In genomic region chr11:61718613-61719302, GRCh38 we compare ENCODE assay signal across 10 cellular contexts. TPM values are rescaled to one million over a fixed set of nuclear protein-coding genes. Genes with fewer than 3 reads are reported as not detected.
DNase-seq lines count a peak whose midpoint lies in the region; ATAC-seq and TF ChIP-seq lines count a peak whose summit lies in the region.
"Had no signal": no experiment of that assay in that cellular context is flagged by ENCODE, and none has a peak within 500 bp of the region (broad histone marks: within the 10 kb centered on the region; RNA-seq: fewer than 3 reads in every experiment).

No MANE protein-coding gene starts in this region.

- no peak overlapping the region for H2BK12ac ChIP-seq in H9 (ENCODE audit: insufficient read length, low read depth, low read length)

- H3K27ac Mint-ChIP-seq in H9 = peak overlapping the region in 1 of 3 experiments; percentile 79; a peak in 2 of 7 replicates
- H3K27ac Mint-ChIP-seq: stimulated activated naive B cell treated with anti-CD40 and anti-IgM and Interleukin-4, amounts not matched to agents 10 μg/mL and 1 μg/mL and 100 μg/mL, for 72 hours had no signal

- WGBS in H9 (ENCODE audit: extremely low coverage, insufficient read length, low lambda C conversion rate) = no CpG with 5 or more reads among the region's 21 CpGs

- no peak overlapping the region for H2BK20ac ChIP-seq in H9 (ENCODE audit: low read depth, low read length, poor library complexity, severe bottlenecking)

- H2AK5ac ChIP-seq in H9 (ENCODE audit: insufficient read length, low read length) = no peak overlapping the region

- H3K27me3 ChIP-seq in H9 (ENCODE audit: insufficient read depth, low read length) (no peaks in the 10 kb centered on the region), skeletal muscle satellite cell (ENCODE audit: control insufficient read depth, insufficient read depth, low read length) (no peaks in the 10 kb centered on the region)

- H3K36me3 Mint-ChIP-seq in H9 (ENCODE audit: insufficient read depth in 1 of 3, low read depth in 3 of 3) = peaks cover 0 to 7% (median 4%) of the 10 kb centered on the region in 3 experiments; a peak in 2 of 7 replicates
- H3K36me3 Mint-ChIP-seq: stimulated activated naive B cell treated with anti-CD40 and anti-IgM and Interleukin-4, amounts not matched to agents 10 μg/mL and 1 μg/mL and 100 μg/mL, for 72 hours had no signal

- peaks cover 4% of the 10 kb centered on the region for H3K23me2 ChIP-seq in H9 (ENCODE audit: insufficient read length, low read depth, low read length, poor library complexity, severe bottlenecking)

- H3K4ac ChIP-seq in H9 (ENCODE audit: low read depth, low read length) = no peak overlapping the region

- H3K4me1 ChIP-seq in H9 (ENCODE audit: insufficient read depth, low read length) (peaks cover 5% of the 10 kb centered on the region; the same call in 1 of the 2 replicates), skeletal muscle satellite cell (ENCODE audit: control insufficient read depth, insufficient read depth, low read length) (peaks cover 21% of the 10 kb centered on the region)

- H4K5ac ChIP-seq in H9 (ENCODE audit: insufficient read length, low read depth, low read length) = no peak overlapping the region

- H2AFZ ChIP-seq in H9 (ENCODE audit: low read length) = no peak overlapping the region

- in situ Hi-C loops in astrocyte of the spinal cord (cut with HindIII; ENCODE audit: low sequenced_read_pairs) = no loop called here

- H2BK5ac ChIP-seq in H9 (ENCODE audit: insufficient read length, low read length) = no peak overlapping the region

- no peak overlapping the region for H2BK120ac ChIP-seq in H9 (ENCODE audit: low read depth, low read length, poor library complexity, severe bottlenecking)

- H3K4me3 Mint-ChIP-seq in H9 = peak overlapping the region; percentile 59 to 80
- H3K4me3 Mint-ChIP-seq: stimulated activated naive B cell treated with anti-CD40 and anti-IgM and Interleukin-4, amounts not matched to agents 10 μg/mL and 1 μg/mL and 100 μg/mL, for 72 hours had no signal

- no peak overlapping the region for H3K56ac ChIP-seq in H9 (ENCODE audit: insufficient read length, low read depth, low read length)

- no peak overlapping the region for H3T11ph ChIP-seq in H9 (ENCODE audit: low read length)

- H3K4me3 ChIP-seq in astrocyte of the spinal cord (ENCODE audit: low read depth, low read length) = peak overlapping the region; percentile 42
- H3K4me3 ChIP-seq in iPS-18c (ENCODE audit: insufficient read depth, low read depth, low read length) = peak overlapping the region; percentile 47
- peak overlapping the region; percentile 68 for H3K4me3 ChIP-seq in skeletal muscle satellite cell (ENCODE audit: low read length)

- no peak overlapping the region for H3K14ac ChIP-seq in H9 (ENCODE audit: insufficient read depth, low read length)

- H3K9me3 ChIP-seq in H9 (ENCODE audit: control insufficient read depth, low read depth, low read length) = no peaks in the 10 kb centered on the region
- H3K9me3 ChIP-seq in iPS-18c (ENCODE audit: control insufficient read depth, insufficient read depth, low read length) = no peaks in the 10 kb centered on the region
- H3K9me3 ChIP-seq in skeletal muscle satellite cell (replicated peaks; ENCODE audit: low read length) = no peaks in the 10 kb centered on the region

- H3K18ac ChIP-seq in H9 (ENCODE audit: insufficient read length, low read depth, low read length) = peak overlapping the region; percentile 16

- H4K91ac ChIP-seq in H9 (ENCODE audit: insufficient read length, low read depth, low read length) = no peak overlapping the region

- H3K23ac ChIP-seq in H9 (ENCODE audit: insufficient read length, low read depth, low read length) = no peak overlapping the region

- no peaks in the 10 kb centered on the region for H4K20me1 ChIP-seq in H9 (ENCODE audit: control insufficient read depth, insufficient read depth, insufficient read length)

- DNase-seq in H9 (peak; percentile 86), astrocyte of the spinal cord (ENCODE audit: low read depth, low spot score) (peak; percentile 64), T-helper 2 cell (no peak), OCI-M2 (lab: John Stamatoyannopoulos, UW; ENCODE audit: unreplicated experiment) (no peak)
- no peak for DNase-seq in activated CD4-positive, alpha-beta T cell treated with anti-CD3 and anti-CD28 coated beads, Interleukin-2, amount 50 U/mL, for 4 hours
- DNase-seq: activated CD4-positive, alpha-beta T cell treated with anti-CD3 and anti-CD28 coated beads for 48 hours; stimulated activated naive B cell treated with anti-CD40 and anti-IgM and Interleukin-4, amounts not matched to agents 10 μg/mL and 1 μg/mL and 100 μg/mL, for 72 hours had no signal

- H3K9ac ChIP-seq in H9 (ENCODE audit: extremely low read depth, insufficient read length, low read length) (no peak overlapping the region), skeletal muscle satellite cell (ENCODE audit: low read depth, low read length) (peak overlapping the region; percentile 67)

- no peak overlapping the region for H4K8ac ChIP-seq in H9 (replicated peaks; ENCODE audit: insufficient read length, low read depth, low read length)

- no peak overlapping the region for H2BK15ac ChIP-seq in H9 (ENCODE audit: low read depth, low read length)

- TF ChIP-seq CTCF in H9 (conservative IDR thresholded peaks at IDR 0.05) (0 out of 3 replicates have a peak, but pooled peaks have one; percentile 16), astrocyte of the spinal cord (IDR thresholded peaks at IDR 0.05; ENCODE audit: low read depth, low read length) (no peak)

- no peaks in the 10 kb centered on the region for H3K36me3 ChIP-seq in skeletal muscle satellite cell (ENCODE audit: insufficient read depth, low read length)

- H3K79me1 ChIP-seq in H9 (ENCODE audit: insufficient read depth, low read depth, low read length, poor library complexity, severe bottlenecking) = no peaks in the 10 kb centered on the region

- H3K79me2 ChIP-seq in H9 (ENCODE audit: insufficient read depth, low read length) = no peaks in the 10 kb centered on the region; the same call in 1 of the 2 replicates

- H3K27me3 Mint-ChIP-seq in H9 (ENCODE audit: low read depth) = no peaks in the 10 kb centered on the region

- peaks cover 44 to 50% of the 10 kb centered on the region in 2 experiments for H3K4me1 Mint-ChIP-seq in H9

- no peaks in the 10 kb centered on the region for H3K9me3 Mint-ChIP-seq in H9
- H3K9me3 Mint-ChIP-seq: stimulated activated naive B cell treated with anti-CD40 and anti-IgM and Interleukin-4, amounts not matched to agents 10 μg/mL and 1 μg/mL and 100 μg/mL, for 72 hours had no signal

- peak overlapping the region; percentile 37 for H3K4me2 ChIP-seq in H9 (ENCODE audit: insufficient read depth, insufficient read length, low read length)
- H3K4me2 ChIP-seq in skeletal muscle satellite cell (ENCODE audit: low read length) = peak overlapping the region; percentile 91

- no peak overlapping the region for H3K27ac ChIP-seq in H9 (ENCODE audit: insufficient read length, low read depth, low read length)

- ATAC-seq in HG02973 (IDR thresholded peaks at IDR 0.05; ENCODE audit: unreplicated experiment) = no peak
- ATAC-seq: stimulated activated naive B cell treated with anti-CD40 and anti-IgM and Interleukin-4, amounts not matched to agents 10 μg/mL and 1 μg/mL and 100 μg/mL, for 72 hours had no signal

RNA-seq across cellular contexts. Expression of gene MYRF, which starts 33.7 kb away (rescaled TPM):
- 12.9 and 13.9 TPM in 2 replicates for total RNA-seq in H9 (2021)
- under 0.01 and 0.66 TPM in 2 replicates for total RNA-seq in skeletal muscle satellite cell (2012; rRNA removed)

RNA-seq across cellular contexts. Expression of gene DAGLA, which starts 38.6 kb away (rescaled TPM):
- total RNA-seq in H9 (2021) = 4.3 and 4.5 TPM in 2 replicates
- 2.4 and 3.3 TPM in 2 replicates for total RNA-seq in skeletal muscle satellite cell (2012; rRNA removed)

Comparison
In these comparisons a context has a peak if more than half of its experiments do, and no peak if none do; other contexts are left out.
1. DNase-seq: peak in H9 (single experiment) and astrocyte of the spinal cord (single experiment); none in T-helper 2 cell (0 of 5), activated CD4-positive, alpha-beta T cell treated with anti-CD3 and anti-CD28 coated beads, Interleukin-2, amount 50 U/mL, for 4 hours (0 of 2) and OCI-M2 (single experiment).
2. Peak in every context shown above with its lines, with median percentiles within 50 percentile points of each other: H3K4me3 ChIP-seq.